In the genomic region with DNA sequence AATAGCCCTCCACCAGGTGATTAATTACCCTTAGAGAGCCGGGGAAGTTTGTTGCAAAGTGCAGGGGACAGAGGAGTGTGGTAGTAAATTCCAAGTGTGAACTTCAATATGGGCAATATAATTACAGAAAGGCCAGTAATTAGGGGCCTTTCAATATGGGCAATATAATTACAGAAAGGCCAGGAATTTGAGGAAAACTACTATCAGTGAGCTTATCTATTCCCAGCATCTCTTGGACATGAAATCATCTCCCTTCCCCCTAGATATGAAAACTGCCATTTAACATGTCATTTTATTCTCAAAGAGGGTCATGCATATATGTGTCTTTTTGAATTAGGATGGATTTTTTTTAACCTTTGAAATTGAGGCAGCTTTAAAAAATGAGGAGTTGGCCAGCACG, we compare ENCODE assay signal across 14 cellular contexts.
DNase-seq lines count a peak whose midpoint lies in the region; ATAC-seq and TF ChIP-seq lines count a peak whose summit lies in the region.
"Had no signal": no experiment of that assay in that cellular context is flagged by ENCODE, and none has a peak within 500 bp of the region (broad histone marks: within the 10 kb centered on the region; RNA-seq: fewer than 3 reads in every experiment).

No MANE protein-coding gene starts in this region.

- no peak overlapping the region for H3K9ac ChIP-seq in SK-N-SH
- no peak overlapping the region for H3K9ac ChIP-seq in skeletal muscle tissue (ENCODE audit: low read depth in 1 of 3, low read length in 3 of 3)

- H3K36me3 ChIP-seq in SK-N-SH (replicated peaks in 1 of 2; ENCODE audit: control insufficient read depth in 1 of 2, insufficient read depth in 2 of 2, low read length in 1 of 2) = peaks cover 8 to 11% of the 10 kb centered on the region in 2 experiments
- peaks cover 24% of the 10 kb centered on the region for H3K36me3 ChIP-seq in RWPE2 (ENCODE audit: low read depth)
- H3K36me3 ChIP-seq in skeletal muscle tissue (ENCODE audit: control insufficient read depth in 3 of 3, insufficient read depth in 3 of 3, low read length in 3 of 3) = peaks cover 6 to 11% (median 11%) of the 10 kb centered on the region in 3 donors

- H3K9me3 ChIP-seq in SK-N-SH (no peaks in the 10 kb centered on the region), RWPE2 (ENCODE audit: severe bottlenecking) (no peaks in the 10 kb centered on the region), skeletal muscle tissue (ENCODE audit: control insufficient read depth in 3 of 3, low read length in 3 of 3) (no peaks in the 10 kb centered on the region)

- POLR2A ChIA-PET in SK-N-SH (lab: Yijun Ruan, JAX) = no interaction called here

- H3F3A ChIP-seq in SK-N-SH (replicated peaks; ENCODE audit: insufficient read depth) = peaks cover 6% of the 10 kb centered on the region

- peaks cover 68% of the 10 kb centered on the region for H3K79me2 ChIP-seq in SK-N-SH (ENCODE audit: insufficient read depth)

- peaks cover 2 to 48% of the 10 kb centered on the region in 2 experiments; a peak in 3 of 4 replicates for H3K4me1 ChIP-seq in SK-N-SH (ENCODE audit: control insufficient read depth in 1 of 2, insufficient read depth in 2 of 2, low read depth in 1 of 2, low read length in 1 of 2)
- H3K4me1 ChIP-seq in RWPE2 (ENCODE audit: insufficient read depth, poor library complexity, severe bottlenecking) = peaks cover 28% of the 10 kb centered on the region
- H3K4me1 ChIP-seq in skeletal muscle tissue (ENCODE audit: control insufficient read depth in 3 of 3, insufficient read depth in 3 of 3, low read length in 3 of 3) = peaks cover 39 to 52% (median 41%) of the 10 kb centered on the region in 3 donors

- H3K27me3 ChIP-seq in SK-N-SH (ENCODE audit: insufficient read depth) = no peaks in the 10 kb centered on the region
- no peaks in the 10 kb centered on the region for H3K27me3 ChIP-seq in RWPE2 (ENCODE audit: insufficient read depth, poor library complexity, severe bottlenecking)
- no peaks in the 10 kb centered on the region for H3K27me3 ChIP-seq in skeletal muscle tissue (ENCODE audit: control insufficient read depth in 3 of 3, insufficient read depth in 3 of 3, low read length in 3 of 3)

- TF ChIP-seq RAD21 in SK-N-SH (IDR thresholded peaks at IDR 0.05; ENCODE audit: low read length) = no peak

- H3K27ac ChIP-seq in SK-N-SH (ENCODE audit: low read depth in 2 of 2, low read length in 1 of 2) = peak overlapping the region; percentile 31 to 90; a peak in 3 of 4 replicates
- peak overlapping the region; percentile 42 for H3K27ac ChIP-seq in RWPE2 (ENCODE audit: poor library complexity, severe bottlenecking)
- peak overlapping the region; percentile 12 for H3K27ac ChIP-seq in skeletal muscle tissue (ENCODE audit: low read depth, low read length)
- H3K27ac ChIP-seq: 22Rv1 had no signal

- H3K9me2 ChIP-seq in SK-N-SH = no peaks in the 10 kb centered on the region

- no peak overlapping the region for H3K4me2 ChIP-seq in SK-N-SH

- TF ChIP-seq EP300 in SK-N-SH (IDR thresholded peaks at IDR 0.05; ENCODE audit: borderline replicate concordance in 1 of 2, low read depth in 1 of 2, low read length in 1 of 2) = no peak

- peaks cover 49% of the 10 kb centered on the region for H4K20me1 ChIP-seq in SK-N-SH (ENCODE audit: insufficient read depth)

- ATAC-seq in SK-N-SH treated with all-trans-retinoic acid at 6 μM for 48 hours (no peak), RWPE2 (ENCODE audit: low read depth) (no peak)
- ATAC-seq: CD8-positive, alpha-beta T cell had no signal

- no peak overlapping the region for H3K4me3 ChIP-seq in SK-N-SH (ENCODE audit: low read depth in 2 of 2, low read length in 1 of 2)
- no peak overlapping the region for H3K4me3 ChIP-seq in RWPE2 (ENCODE audit: severe bottlenecking)
- no peak overlapping the region for H3K4me3 ChIP-seq in skeletal muscle tissue (ENCODE audit: low read length in 3 of 3)

- no peak overlapping the region for H2AFZ ChIP-seq in SK-N-SH (ENCODE audit: low read depth)

- DNase-seq in SK-N-SH (no peak), RWPE2 (ENCODE audit: low spot score) (no peak), left kidney (ENCODE audit: low read depth, low spot score) (peak; percentile 66), GOT3 (lab: John Stamatoyannopoulos, UW) (no peak), NOMO-1 treated with DMSO at 0.1 percent for 48 hours (lab: John Stamatoyannopoulos, UW; ENCODE audit: unreplicated experiment) (no peak), HK-2 (ENCODE audit: unreplicated experiment) (no peak)
- DNase-seq: CD8-positive, alpha-beta T cell; COR-L47; DND-41; GDM1; HCEC 1CT had no signal

- CTCF ChIA-PET in SK-N-SH (lab: Yijun Ruan, JAX) = no interaction called here

- WGBS in SK-N-SH (ENCODE audit: low lambda C conversion rate) = 76% methylated on average over 2 of the region's 2 CpGs

- no peak for TF ChIP-seq CTCF in SK-N-SH (IDR thresholded peaks at IDR 0.05)
- TF ChIP-seq CTCF in RWPE2 (IDR thresholded peaks at IDR 0.05; ENCODE audit: poor library complexity, severe bottlenecking) = no peak

TF ChIP-seq in SK-N-SH, 30 proteins besides CTCF, POLR2A, EP300 and RAD21:
- no peak for TF ChIP-seq JUND (IDR thresholded peaks at IDR 0.05)
- peak; percentile 11 for TF ChIP-seq CHD2 (IDR thresholded peaks at IDR 0.05; ENCODE audit: low read length, partially characterized antibody)
- TF ChIP-seq GATA2 (CRISPR knock-in tag; IDR thresholded peaks at IDR 0.05) = peak; percentile 58
- no peak for TF ChIP-seq TEAD4 (IDR thresholded peaks at IDR 0.05; ENCODE audit: borderline replicate concordance, insufficient read depth)
TF ChIP-seq in SK-N-SH: peak in this region for 2.

TF ChIP-seq in SK-N-SH treated with all-trans-retinoic acid at 6 μM for 48 hours, 23 proteins besides CTCF, POLR2A, EP300 and RAD21 (continues in another document):
- no peak for TF ChIP-seq OSR1 (CRISPR knock-in tag; IDR thresholded peaks at IDR 0.05)
- TF ChIP-seq, protein P1, sequence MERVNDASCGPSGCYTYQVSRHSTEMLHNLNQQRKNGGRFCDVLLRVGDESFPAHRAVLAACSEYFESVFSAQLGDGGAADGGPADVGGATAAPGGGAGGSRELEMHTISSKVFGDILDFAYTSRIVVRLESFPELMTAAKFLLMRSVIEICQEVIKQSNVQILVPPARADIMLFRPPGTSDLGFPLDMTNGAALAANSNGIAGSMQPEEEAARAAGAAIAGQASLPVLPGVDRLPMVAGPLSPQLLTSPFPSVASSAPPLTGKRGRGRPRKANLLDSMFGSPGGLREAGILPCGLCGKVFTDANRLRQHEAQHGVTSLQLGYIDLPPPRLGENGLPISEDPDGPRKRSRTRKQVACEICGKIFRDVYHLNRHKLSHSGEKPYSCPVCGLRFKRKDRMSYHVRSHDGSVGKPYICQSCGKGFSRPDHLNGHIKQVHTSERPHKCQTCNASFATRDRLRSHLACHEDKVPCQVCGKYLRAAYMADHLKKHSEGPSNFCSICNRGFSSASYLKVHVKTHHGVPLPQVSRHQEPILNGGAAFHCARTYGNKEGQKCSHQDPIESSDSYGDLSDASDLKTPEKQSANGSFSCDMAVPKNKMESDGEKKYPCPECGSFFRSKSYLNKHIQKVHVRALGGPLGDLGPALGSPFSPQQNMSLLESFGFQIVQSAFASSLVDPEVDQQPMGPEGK (CRISPR knock-in tag; IDR thresholded peaks at IDR 0.05; ENCODE audit: borderline replicate concordance) = no peak
- TF ChIP-seq PPARA (CRISPR knock-in tag; IDR thresholded peaks at IDR 0.05; ENCODE audit: borderline replicate concordance) = no peak
- TF ChIP-seq, protein P2, sequence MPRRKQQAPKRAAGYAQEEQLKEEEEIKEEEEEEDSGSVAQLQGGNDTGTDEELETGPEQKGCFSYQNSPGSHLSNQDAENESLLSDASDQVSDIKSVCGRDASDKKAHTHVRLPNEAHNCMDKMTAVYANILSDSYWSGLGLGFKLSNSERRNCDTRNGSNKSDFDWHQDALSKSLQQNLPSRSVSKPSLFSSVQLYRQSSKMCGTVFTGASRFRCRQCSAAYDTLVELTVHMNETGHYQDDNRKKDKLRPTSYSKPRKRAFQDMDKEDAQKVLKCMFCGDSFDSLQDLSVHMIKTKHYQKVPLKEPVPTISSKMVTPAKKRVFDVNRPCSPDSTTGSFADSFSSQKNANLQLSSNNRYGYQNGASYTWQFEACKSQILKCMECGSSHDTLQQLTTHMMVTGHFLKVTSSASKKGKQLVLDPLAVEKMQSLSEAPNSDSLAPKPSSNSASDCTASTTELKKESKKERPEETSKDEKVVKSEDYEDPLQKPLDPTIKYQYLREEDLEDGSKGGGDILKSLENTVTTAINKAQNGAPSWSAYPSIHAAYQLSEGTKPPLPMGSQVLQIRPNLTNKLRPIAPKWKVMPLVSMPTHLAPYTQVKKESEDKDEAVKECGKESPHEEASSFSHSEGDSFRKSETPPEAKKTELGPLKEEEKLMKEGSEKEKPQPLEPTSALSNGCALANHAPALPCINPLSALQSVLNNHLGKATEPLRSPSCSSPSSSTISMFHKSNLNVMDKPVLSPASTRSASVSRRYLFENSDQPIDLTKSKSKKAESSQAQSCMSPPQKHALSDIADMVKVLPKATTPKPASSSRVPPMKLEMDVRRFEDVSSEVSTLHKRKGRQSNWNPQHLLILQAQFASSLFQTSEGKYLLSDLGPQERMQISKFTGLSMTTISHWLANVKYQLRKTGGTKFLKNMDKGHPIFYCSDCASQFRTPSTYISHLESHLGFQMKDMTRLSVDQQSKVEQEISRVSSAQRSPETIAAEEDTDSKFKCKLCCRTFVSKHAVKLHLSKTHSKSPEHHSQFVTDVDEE (CRISPR knock-in tag; IDR thresholded peaks at IDR 0.05) = no peak
- no peak for TF ChIP-seq ZFP30 (CRISPR knock-in tag; IDR thresholded peaks at IDR 0.05)
- TF ChIP-seq ZNF8 (CRISPR knock-in tag; IDR thresholded peaks at IDR 0.05) = no peak
- no peak for TF ChIP-seq ISL1 (CRISPR knock-in tag; IDR thresholded peaks at IDR 0.05)
- no peak for TF ChIP-seq ZNF70 (CRISPR knock-in tag; IDR thresholded peaks at IDR 0.05)
- TF ChIP-seq ZNF565 (CRISPR knock-in tag; conservative IDR thresholded peaks at IDR 0.05; ENCODE audit: low read depth) = no peak
- TF ChIP-seq, protein P3, sequence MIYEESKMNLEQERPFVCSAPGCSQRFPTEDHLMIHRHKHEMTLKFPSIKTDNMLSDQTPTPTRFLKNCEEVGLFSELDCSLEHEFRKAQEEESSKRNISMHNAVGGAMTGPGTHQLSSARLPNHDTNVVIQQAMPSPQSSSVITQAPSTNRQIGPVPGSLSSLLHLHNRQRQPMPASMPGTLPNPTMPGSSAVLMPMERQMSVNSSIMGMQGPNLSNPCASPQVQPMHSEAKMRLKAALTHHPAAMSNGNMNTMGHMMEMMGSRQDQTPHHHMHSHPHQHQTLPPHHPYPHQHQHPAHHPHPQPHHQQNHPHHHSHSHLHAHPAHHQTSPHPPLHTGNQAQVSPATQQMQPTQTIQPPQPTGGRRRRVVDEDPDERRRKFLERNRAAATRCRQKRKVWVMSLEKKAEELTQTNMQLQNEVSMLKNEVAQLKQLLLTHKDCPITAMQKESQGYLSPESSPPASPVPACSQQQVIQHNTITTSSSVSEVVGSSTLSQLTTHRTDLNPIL (CRISPR knock-in tag; IDR thresholded peaks at IDR 0.05; ENCODE audit: low read depth) = no peak
- TF ChIP-seq ZC3H10 (CRISPR knock-in tag; IDR thresholded peaks at IDR 0.05) = no peak
- no peak for TF ChIP-seq BACH2 (CRISPR knock-in tag; IDR thresholded peaks at IDR 0.05; ENCODE audit: borderline replicate concordance)
- no peak for TF ChIP-seq ESRRG (CRISPR knock-in tag; IDR thresholded peaks at IDR 0.05)
- no peak for TF ChIP-seq ARNTL (CRISPR knock-in tag; IDR thresholded peaks at IDR 0.05; ENCODE audit: borderline replicate concordance, low read depth)
